Comparison of ENCODE assay signal across 8 cellular contexts in genomic region chr11:33376331-33377099, GRCh38. TPM values are rescaled to one million over a fixed set of nuclear protein-coding genes. Genes with fewer than 3 reads are reported as not detected.
A peak's percentile ranks its signal among the peaks of the same experiment; 100 is the strongest.
DNase-seq lines count a peak whose midpoint lies in the region; ATAC-seq, FAIRE-seq and TF ChIP-seq lines count a peak whose summit lies in the region.

No MANE protein-coding gene starts in this region.

- no peak for TF ChIP-seq CTCF in D721Med (IDR thresholded peaks at IDR 0.05; ENCODE audit: insufficient read depth, missing control alignments)
- no peak for TF ChIP-seq CTCF in bronchial epithelial cell (IDR thresholded peaks at IDR 0.05; ENCODE audit: insufficient read depth, low read length, severe bottlenecking)

- H3K27ac ChIP-seq in mesodermal cell (ENCODE audit: low read depth, low read length, severe bottlenecking), result no peak overlapping the region

- no peak for FAIRE-seq in D721Med (lab: Jason Lieb, UNC)
- no peak for FAIRE-seq in bronchial epithelial cell (lab: Jason Lieb, UNC)

- no peaks in the 10 kb centered on the region for H3K27me3 ChIP-seq in bronchial epithelial cell (ENCODE audit: control insufficient read depth, insufficient read depth, low read length)

- WGBS in mesodermal cell (ENCODE audit: insufficient coverage in 2 of 2), 2 experiments, result 1 to 2% methylated on average over 64 to 88 of the region's 99 CpGs

- peaks cover 21% of the 10 kb centered on the region for H3K4me1 ChIP-seq in mesodermal cell (ENCODE audit: control insufficient read depth, insufficient read depth, low read length, poor library complexity, severe bottlenecking)

- ATAC-seq in HG03432 (IDR thresholded peaks at IDR 0.05; ENCODE audit: unreplicated experiment), result peak; percentile 42

- H3K4me3 ChIP-seq in bronchial epithelial cell (ENCODE audit: low read depth, low read length) (peak overlapping the region; percentile 41), mesodermal cell (ENCODE audit: extremely low read depth, insufficient read depth, low read length, poor library complexity, severe bottlenecking) (peak overlapping the region; percentile 54)

- DNase-seq in D721Med (ENCODE audit: insufficient read length, low spot score) (peak; percentile 28), bronchial epithelial cell (ENCODE audit: low read depth) (no peak), SIG-M5 treated with dmso at 0.1 percent for 504 hours (lab: John Stamatoyannopoulos, UW; ENCODE audit: unreplicated experiment) (no peak), NOMO-1 treated with DMSO at 0.1 percent for 48 hours (lab: John Stamatoyannopoulos, UW; ENCODE audit: unreplicated experiment) (no peak), NCI-H2196 treated with DMSO at 0.1 percent for 48 hours (lab: John Stamatoyannopoulos, UW; ENCODE audit: unreplicated experiment) (no peak), SK-N-DZ (ENCODE audit: low spot score) (no peak)

- no peaks in the 10 kb centered on the region for H3K9me3 ChIP-seq in mesodermal cell (ENCODE audit: control insufficient read depth, low read length)

- no peaks in the 10 kb centered on the region for H3K36me3 ChIP-seq in bronchial epithelial cell (ENCODE audit: control insufficient read depth, insufficient read depth, low read length)
- H3K36me3 ChIP-seq in mesodermal cell (ENCODE audit: control insufficient read depth, insufficient read depth, low read length), result no peaks in the 10 kb centered on the region

RNA-seq across cellular contexts. Expression of gene KIAA1549L, which starts 0.6 kb away (rescaled TPM):
- 0.26 TPM in 2 replicates for total RNA-seq in bronchial epithelial cell
- polyA plus RNA-seq in mesodermal cell (2013, experiment 1 of 2), result 11.7 TPM
- polyA plus RNA-seq in mesodermal cell (2013, experiment 2 of 2), result 10.0 TPM
- polyA plus RNA-seq in SK-N-DZ (2014; cell fraction: cytosol; rRNA removed), result 8.7 and 11.9 TPM in 2 replicates
- polyA plus RNA-seq in SK-N-DZ (2014; cell fraction: nucleus; rRNA removed), result 4.1 and 10.6 TPM in 2 replicates
